24 cellular contexts compared by ENCODE assay signal in genomic region chr5:180376511-180376910, GRCh38. TPM values are rescaled to one million over a fixed set of nuclear protein-coding genes. Genes with fewer than 3 reads are reported as not detected.
"Had no signal": no experiment of that assay in that cellular context is flagged by ENCODE, and none has a peak within 500 bp of the region (broad histone marks: within the 10 kb centered on the region; RNA-seq: fewer than 3 reads in every experiment).

No MANE protein-coding gene starts in this region.

- H3K4me1 ChIP-seq: adrenal gland, breast epithelium, SJCRH30 had no signal

- H3K36me3 ChIP-seq: adrenal gland, breast epithelium, SJCRH30 had no signal

- H3K27me3 ChIP-seq: adrenal gland, breast epithelium, SJCRH30 had no signal

- DNase-seq: activated CD4-positive, alpha-beta T cell treated with anti-CD3 and anti-CD28 coated beads for 4 hours; activated CD8-positive, alpha-beta memory T cell treated with anti-CD3 and anti-CD28 coated beads, Interleukin-2, amount 50 U/mL, for 4 hours; activated CD8-positive, alpha-beta T cell treated with anti-CD3 and anti-CD28 coated beads for 36 hours; activated gamma-delta T cell treated with Interleukin-2 at 50 U/mL for 16 hours; activated naive CD4-positive, alpha-beta T cell treated with anti-CD3 and anti-CD28 coated beads, Interleukin-2, amount 10 ng/mL, durations not matched to agents 7 days and 5 days; activated naive CD8-positive, alpha-beta T cell treated with anti-CD3 and anti-CD28 coated beads, Interleukin-2, amount 10 ng/mL, durations not matched to agents 7 days and 5 days; activated T-cell treated with anti-CD3 and anti-CD28 coated beads, Interleukin-2, amount 50 U/mL, for 72 hours; aorta; KG1; NCI-H1048; NCI-H1417; NCI-H1930; NCI-H2107; NCI-H510A treated with DMSO at 0.1 percent for 48 hours; NCI-H69; NK-92 treated with Interleukin-12 subunit alpha and Interleukin-12 subunit beta, amount 100 ng/mL, for 24 hours; OCI-M1; Right ventricle myocardium superior; SJCRH30 had no signal

- H3K9me3 ChIP-seq: adrenal gland, breast epithelium, SJCRH30 had no signal

- ATAC-seq: activated CD4-positive, CD25-positive, alpha-beta regulatory T cell treated with anti-CD3 and anti-CD28 coated beads, Interleukin-2, amount 50 U/mL, for 24 hours; activated CD8-positive, alpha-beta T cell treated with anti-CD3 and anti-CD28 coated beads for 36 hours; activated T-cell treated with anti-CD3 and anti-CD28 coated beads, Interleukin-2, amount 50 U/mL, for 72 hours; Panc1 had no signal

- H3K27ac ChIP-seq: adrenal gland, breast epithelium, SJCRH30 had no signal

- H3K4me3 ChIP-seq: adrenal gland, breast epithelium, SJCRH30 had no signal

RNA-seq across cellular contexts. Expression of gene GFPT2, which starts 23.4 kb away (rescaled TPM):
- total RNA-seq: activated CD8-positive, alpha-beta T cell treated with anti-CD3 and anti-CD28 coated beads for 36 hours; activated T-helper 2 cell treated with anti-CD3 and anti-CD28 coated beads, Interferon-gamma antibody, Interleukin-2, Interleukin-4, amounts not matched to agents 10 μg/mL and 5 μg/mL and 100 μg/mL, durations not matched to agents 14 hours and 24 hours and 36 hours had no signal
